ENCODE assay signal across 9 cellular contexts in genomic region chr9:69168709-69169217, GRCh38. TPM values are rescaled to one million over a fixed set of nuclear protein-coding genes. Genes with fewer than 3 reads are reported as not detected.
A peak's percentile ranks its signal among the peaks of the same experiment; 100 is the strongest.
DNase-seq lines count a peak whose midpoint lies in the region; ATAC-seq and TF ChIP-seq lines count a peak whose summit lies in the region.
"Had no signal": no experiment of that assay in that cellular context is flagged by ENCODE, and none has a peak within 500 bp of the region (broad histone marks: within the 10 kb centered on the region; RNA-seq: fewer than 3 reads in every experiment).

No MANE protein-coding gene starts in this region.

- ATAC-seq in HG03432 (IDR thresholded peaks at IDR 0.05; ENCODE audit: unreplicated experiment) (peak; percentile 64), activated B cell treated with CpG ODN at 0.5 μM for 24 hours (ENCODE audit: low read depth) (peak; percentile 73)

- H3K9me3 Mint-ChIP-seq in activated B cell treated with CpG ODN at 0.5 μM for 24 hours (no peaks in the 10 kb centered on the region), endothelial cell (ENCODE audit: unreplicated experiment) (no peaks in the 10 kb centered on the region)

- H3K36me3 Mint-ChIP-seq in activated B cell treated with CpG ODN at 0.5 μM for 24 hours (ENCODE audit: low read depth) (no peaks in the 10 kb centered on the region), endothelial cell (ENCODE audit: low read depth, unreplicated experiment) (peaks cover 29% of the 10 kb centered on the region)

- peak overlapping the region; percentile 95 for H3K27ac ChIP-seq in epithelial cell of prostate
- H3K27ac ChIP-seq: 22Rv1 had no signal

- DNase-seq in DMS53 (lab: John Stamatoyannopoulos, UW) (peak; percentile 4), DMS53 treated with DMSO at 0.1 percent for 48 hours (lab: John Stamatoyannopoulos, UW; ENCODE audit: unreplicated experiment) (no peak), activated B cell treated with CpG ODN at 0.5 μM for 24 hours (peak; percentile 19), epithelial cell of prostate (ENCODE audit: low read depth, low spot score) (peak; percentile 91), COLO829 (ENCODE audit: low spot score) (no peak), endothelial cell (ENCODE audit: low spot score) (no peak)
- peak; percentile 68 for DNase-seq in stimulated activated CD4-positive, alpha-beta T cell treated with anti-CD3 and anti-CD28 coated beads, Interleukin-4, amount 100 ng/mL, for 24 hours

- TF ChIP-seq CTCF in activated B cell treated with CpG ODN at 0.5 μM for 24 hours (IDR thresholded peaks at IDR 0.05) (no peak), endothelial cell (IDR thresholded peaks at IDR 0.05; ENCODE audit: unreplicated experiment) (no peak)

- POLR2A ChIA-PET in activated B cell treated with CpG ODN at 0.5 μM for 24 hours (lab: Charles Lee), result no interaction called here

- H3K4me3 Mint-ChIP-seq in activated B cell treated with CpG ODN at 0.5 μM for 24 hours (peak overlapping the region; percentile 79), endothelial cell (ENCODE audit: unreplicated experiment) (no peak overlapping the region)

- H3K4me1 Mint-ChIP-seq in activated B cell treated with CpG ODN at 0.5 μM for 24 hours (peaks cover 17% of the 10 kb centered on the region), endothelial cell (ENCODE audit: unreplicated experiment) (peaks cover 40% of the 10 kb centered on the region)

- H3K27me3 Mint-ChIP-seq in activated B cell treated with CpG ODN at 0.5 μM for 24 hours (peaks cover 25% of the 10 kb centered on the region), endothelial cell (ENCODE audit: unreplicated experiment) (peaks cover 5% of the 10 kb centered on the region)

- H3K27ac Mint-ChIP-seq in activated B cell treated with CpG ODN at 0.5 μM for 24 hours (peak overlapping the region; percentile 59), endothelial cell (ENCODE audit: unreplicated experiment) (no peak overlapping the region)

- CTCF ChIA-PET in activated B cell treated with CpG ODN at 0.5 μM for 24 hours (lab: Charles Lee), result no interaction called here

- intact Hi-C loops in activated B cell treated with CpG ODN at 0.5 μM for 24 hours (cut with micrococcal nuclease), result no loop called here

RNA-seq across cellular contexts. Expression of gene TJP2, which starts 5.3 kb away (rescaled TPM):
- total RNA-seq in activated B cell treated with CpG ODN at 0.5 μM for 24 hours (2.3 and 4.7 TPM in 2 replicates), endothelial cell (ENCODE audit: unreplicated experiment) (198 TPM)

Comparison
In these comparisons a context has a peak if more than half of its experiments do, and no peak if none do; other contexts are left out.
1. DNase-seq: peak in DMS53 (single experiment), activated B cell treated with CpG ODN at 0.5 μM for 24 hours (single experiment), epithelial cell of prostate (single experiment) and stimulated activated CD4-positive, alpha-beta T cell treated with anti-CD3 and anti-CD28 coated beads, Interleukin-4, amount 100 ng/mL, for 24 hours (single experiment); none in DMS53 treated with DMSO at 0.1 percent for 48 hours (single experiment), COLO829 (single experiment) and endothelial cell (single experiment).
2. RNA of gene TJP2, which starts 5.3 kb away (total RNA-seq): 198 TPM in endothelial cell (single experiment); 2.3 to 4.7 TPM in activated B cell treated with CpG ODN at 0.5 μM for 24 hours; every median in the first group is over 10 times any median in the second.